15 cellular contexts compared by ENCODE assay signal in genomic region chr22:24595228-24595627, GRCh38.
"Had no signal": no experiment of that assay in that cellular context is flagged by ENCODE, and none has a peak within 500 bp of the region (broad histone marks: within the 10 kb centered on the region; RNA-seq: fewer than 3 reads in every experiment).

No MANE protein-coding gene starts in this region.

- H3K4me1 ChIP-seq: parathyroid adenoma had no signal

- H3K27me3 ChIP-seq: transverse colon, vagina had no signal

- DNase-seq: activated CD4-positive, alpha-beta T cell treated with anti-CD3 and anti-CD28 coated beads for 48 hours; activated CD8-positive, alpha-beta T cell treated with anti-CD3 and anti-CD28 coated beads for 36 hours; activated effector memory CD4-positive, alpha-beta T cell treated with Interleukin-2 at 50 U/mL for 16 hours; activated naive CD4-positive, alpha-beta T cell treated with anti-CD3 and anti-CD28 coated beads, Interleukin-2, amount 50 U/mL, for 16 hours; activated T-cell treated with anti-CD3 and anti-CD28 coated beads, Interleukin-2, amount 50 U/mL, for 4 hours; foreskin melanocyte; left cardiac atrium; midbrain; T-helper 17 cell; transverse colon had no signal

- H3K27ac Mint-ChIP-seq: activated CD8-positive, alpha-beta T cell treated with anti-CD3 and anti-CD28 coated beads for 36 hours; T-helper 17 cell had no signal

- H3K27ac ChIP-seq: epithelial cell of prostate, lower lobe of right lung, parathyroid adenoma, transverse colon, vagina had no signal

- H3K9me3 ChIP-seq: lower lobe of right lung, transverse colon, vagina had no signal

- H3K4me3 ChIP-seq: lower lobe of right lung, transverse colon, vagina had no signal

- H3K36me3 ChIP-seq: lower lobe of right lung, transverse colon, vagina had no signal

- H2AFZ ChIP-seq: parathyroid adenoma had no signal

- H3K4me3 Mint-ChIP-seq: activated CD8-positive, alpha-beta T cell treated with anti-CD3 and anti-CD28 coated beads for 36 hours; activated T-cell treated with anti-CD3 and anti-CD28 coated beads, Interleukin-2, amount 50 U/mL, for 4 hours; stimulated activated effector memory CD8-positive, alpha-beta T cell treated with anti-CD3 and anti-CD28 coated beads, Interleukin-12 subunit alpha, Interleukin-12 subunit beta, amount 100 ng/mL, for 72 hours; T-helper 17 cell had no signal

- H3K4me1 Mint-ChIP-seq: stimulated activated effector memory CD8-positive, alpha-beta T cell treated with anti-CD3 and anti-CD28 coated beads, Interleukin-12 subunit alpha, Interleukin-12 subunit beta, amount 100 ng/mL, for 72 hours had no signal

- H3K36me3 Mint-ChIP-seq: stimulated activated effector memory CD8-positive, alpha-beta T cell treated with anti-CD3 and anti-CD28 coated beads, Interleukin-12 subunit alpha, Interleukin-12 subunit beta, amount 100 ng/mL, for 72 hours had no signal

- ATAC-seq: activated CD8-positive, alpha-beta T cell treated with anti-CD3 and anti-CD28 coated beads for 36 hours; activated T-cell treated with anti-CD3 and anti-CD28 coated beads, Interleukin-2, amount 50 U/mL, for 4 hours; left cardiac atrium; stimulated activated effector memory CD8-positive, alpha-beta T cell treated with anti-CD3 and anti-CD28 coated beads, Interleukin-12 subunit alpha, Interleukin-12 subunit beta, amount 100 ng/mL, for 72 hours; T-helper 17 cell had no signal

- H3K9me3 Mint-ChIP-seq: activated CD8-positive, alpha-beta T cell treated with anti-CD3 and anti-CD28 coated beads for 36 hours; activated T-cell treated with anti-CD3 and anti-CD28 coated beads, Interleukin-2, amount 50 U/mL, for 4 hours; stimulated activated effector memory CD8-positive, alpha-beta T cell treated with anti-CD3 and anti-CD28 coated beads, Interleukin-12 subunit alpha, Interleukin-12 subunit beta, amount 100 ng/mL, for 72 hours had no signal

- H3K9ac ChIP-seq: parathyroid adenoma had no signal

- H3K27me3 Mint-ChIP-seq: T-helper 17 cell had no signal

- H3K79me2 ChIP-seq: parathyroid adenoma had no signal
